ENCODE assay signal across 13 cellular contexts in the genomic region with DNA sequence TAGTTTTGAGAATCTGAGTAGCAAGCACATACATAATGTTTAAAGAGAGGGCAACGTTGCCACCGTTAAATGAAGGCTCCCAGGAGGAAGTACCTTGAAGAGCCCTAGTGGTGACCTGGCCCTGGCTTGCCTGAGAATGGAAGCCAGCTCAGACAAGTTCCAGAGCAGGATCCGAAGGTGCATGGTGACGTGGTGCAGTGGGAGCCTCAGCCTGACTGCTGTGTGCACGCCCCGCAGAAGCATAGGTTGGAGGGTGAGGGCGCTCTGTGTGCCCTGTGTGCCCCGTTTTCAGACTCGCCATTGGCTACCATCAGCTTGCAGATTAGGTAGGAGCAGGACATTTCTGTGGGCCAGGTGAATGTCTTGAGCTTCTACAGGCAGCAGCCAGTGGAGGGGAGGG.
DNase-seq lines count a peak whose midpoint lies in the region; ATAC-seq and TF ChIP-seq lines count a peak whose summit lies in the region.
"Had no signal": no experiment of that assay in that cellular context is flagged by ENCODE, and none has a peak within 500 bp of the region (broad histone marks: within the 10 kb centered on the region; RNA-seq: fewer than 3 reads in every experiment).

No MANE protein-coding gene starts in this region.

- no peak overlapping the region for H2BK5ac ChIP-seq in mesenchymal stem cell (ENCODE audit: low read depth, low read length, poor library complexity, severe bottlenecking)

- TF ChIP-seq CTCF in WTC11 (IDR thresholded peaks at IDR 0.05), result no peak
- no peak for TF ChIP-seq CTCF in epithelial cell of esophagus (IDR thresholded peaks at IDR 0.05; ENCODE audit: insufficient read depth, low read depth, low read length, missing control alignments)

- H3K27ac Mint-ChIP-seq in WTC11, result no peak overlapping the region
- H3K27ac Mint-ChIP-seq: CD4-positive, alpha-beta T cell had no signal

- no peak overlapping the region for H3K27ac ChIP-seq in mesenchymal stem cell (ENCODE audit: low read length, poor library complexity, severe bottlenecking)

- H3K27me3 ChIP-seq in mesenchymal stem cell (ENCODE audit: control insufficient read depth in 1 of 2, insufficient read depth in 1 of 2, low read length in 2 of 2), result no peaks in the 10 kb centered on the region
- H3K27me3 ChIP-seq: BE2C had no signal

- no peak overlapping the region for H3K4me2 ChIP-seq in mesenchymal stem cell (ENCODE audit: low read length, poor library complexity, severe bottlenecking)

- no peak overlapping the region for H4K91ac ChIP-seq in mesenchymal stem cell (ENCODE audit: low read length)

- no peak overlapping the region for H4K8ac ChIP-seq in mesenchymal stem cell (ENCODE audit: low read length)

- DNase-seq in WTC11 (ENCODE audit: low spot score) (no peak), epithelial cell of esophagus (ENCODE audit: low read depth) (peak; percentile 42), mesenchymal stem cell (no peak), NCI-H345 (lab: John Stamatoyannopoulos, UW) (no peak)
- DNase-seq: ACHN; BE2C; C1 segment of cervical spinal cord; Caco-2; CD4-positive, alpha-beta T cell; GDM1; HCEC 1CT had no signal

- POLR2A ChIA-PET in WTC11 (lab: Charles Lee), result no interaction called here

- H3K36me3 Mint-ChIP-seq in WTC11, result no peaks in the 10 kb centered on the region

- no peak overlapping the region for H3K9ac ChIP-seq in mesenchymal stem cell (ENCODE audit: low read length)

- peak overlapping the region; percentile 57 for H2AK5ac ChIP-seq in mesenchymal stem cell (ENCODE audit: low read length, severe bottlenecking)

- WGBS in mesenchymal stem cell, result 96% methylated on average over 9 of the region's 9 CpGs

- ATAC-seq in WTC11, result peak; percentile 65
- no peak for ATAC-seq in GM21381 (IDR thresholded peaks at IDR 0.05; ENCODE audit: unreplicated experiment)
- ATAC-seq in SK-N-SH treated with all-trans-retinoic acid at 6 μM for 48 hours, result no peak

- H3K14ac ChIP-seq in mesenchymal stem cell (ENCODE audit: low read length in 2 of 2), result no peak overlapping the region

- H3K4me1 ChIP-seq in mesenchymal stem cell (ENCODE audit: control insufficient read depth, insufficient read depth, low read depth, low read length), result peaks cover 7% of the 10 kb centered on the region
- H3K4me1 ChIP-seq: BE2C, Caco-2 had no signal

- no peak overlapping the region for H3K4ac ChIP-seq in mesenchymal stem cell (ENCODE audit: low read depth in 1 of 2, low read length in 2 of 2)

- H2BK15ac ChIP-seq in mesenchymal stem cell (ENCODE audit: low read depth, poor library complexity, severe bottlenecking), result no peak overlapping the region

- peaks cover 5% of the 10 kb centered on the region for H3K4me1 Mint-ChIP-seq in WTC11

- CTCF ChIA-PET in WTC11 (lab: Charles Lee), result interaction anchor here (1.5 kb wide), 1 partner anchor 154 kb away, joined by 4 read pairs; no protein-coding TSS in a partner anchor

- H3K9me3 Mint-ChIP-seq in WTC11, result no peaks in the 10 kb centered on the region
- H3K9me3 Mint-ChIP-seq: CD4-positive, alpha-beta T cell had no signal

- no peak overlapping the region for H3K18ac ChIP-seq in mesenchymal stem cell (ENCODE audit: low read depth in 1 of 2, low read length in 2 of 2)

- H2AFZ ChIP-seq in mesenchymal stem cell (ENCODE audit: low read depth, low read length), result no peak overlapping the region

- H3K27me3 Mint-ChIP-seq in WTC11 (ENCODE audit: low read depth), result no peaks in the 10 kb centered on the region
- H3K27me3 Mint-ChIP-seq: CD4-positive, alpha-beta T cell had no signal

- peaks cover 4 to 16% of the 10 kb centered on the region in 2 experiments for H3K36me3 ChIP-seq in mesenchymal stem cell (ENCODE audit: control insufficient read depth in 1 of 2, insufficient read depth in 2 of 2, low read depth in 1 of 2, low read length in 2 of 2)
- H3K36me3 ChIP-seq: BE2C had no signal

- H3K9me3 ChIP-seq in mesenchymal stem cell (ENCODE audit: control insufficient read depth, low read length), result no peaks in the 10 kb centered on the region
- H3K9me3 ChIP-seq: BE2C, Caco-2 had no signal

- H2BK120ac ChIP-seq in mesenchymal stem cell (ENCODE audit: low read depth, low read length), result no peak overlapping the region

- no peak overlapping the region for H2BK12ac ChIP-seq in mesenchymal stem cell (ENCODE audit: low read length in 2 of 2)

- H3K23ac ChIP-seq in mesenchymal stem cell (ENCODE audit: low read length in 2 of 2), result no peak overlapping the region

- H3K4me3 ChIP-seq in epithelial cell of esophagus (ENCODE audit: low read length) (no peak overlapping the region), mesenchymal stem cell (ENCODE audit: insufficient read depth in 1 of 2, low read depth in 1 of 2, low read length in 2 of 2) (no peak overlapping the region)

- H3K79me1 ChIP-seq in mesenchymal stem cell (replicated peaks; ENCODE audit: low read length, poor library complexity, severe bottlenecking), result peaks cover 15% of the 10 kb centered on the region

- H3K4me3 Mint-ChIP-seq in WTC11, result no peak overlapping the region
- H3K4me3 Mint-ChIP-seq: CD4-positive, alpha-beta T cell had no signal

TF ChIP-seq in WTC11, 78 proteins besides CTCF, POLR2A, EP300 and RAD21:
- no peak for TF ChIP-seq ETV6 (CRISPR knock-in tag; IDR thresholded peaks at IDR 0.05)
- TF ChIP-seq JAZF1 (CRISPR knock-in tag; IDR thresholded peaks at IDR 0.05), result no peak
- no peak for TF ChIP-seq TEAD4 (CRISPR knock-in tag; IDR thresholded peaks at IDR 0.05)

TF ChIP-seq in SK-N-SH treated with all-trans-retinoic acid at 6 μM for 48 hours, 23 proteins besides CTCF, POLR2A, EP300 and RAD21 (continues in another document):
- TF ChIP-seq ZC3H10 (CRISPR knock-in tag; IDR thresholded peaks at IDR 0.05) (no peak), OSR1 (CRISPR knock-in tag; IDR thresholded peaks at IDR 0.05) (no peak), ZNF70 (CRISPR knock-in tag; IDR thresholded peaks at IDR 0.05) (no peak), TCF4 (CRISPR knock-in tag; IDR thresholded peaks at IDR 0.05; ENCODE audit: borderline replicate concordance) (no peak), TOX (CRISPR knock-in tag; IDR thresholded peaks at IDR 0.05; ENCODE audit: borderline replicate concordance) (no peak), GLIS3 (CRISPR knock-in tag; IDR thresholded peaks at IDR 0.05) (no peak), ZFP30 (CRISPR knock-in tag; IDR thresholded peaks at IDR 0.05) (no peak), ZNF8 (CRISPR knock-in tag; IDR thresholded peaks at IDR 0.05) (no peak), ISL1 (CRISPR knock-in tag; IDR thresholded peaks at IDR 0.05) (no peak), SNAI2 (CRISPR knock-in tag; IDR thresholded peaks at IDR 0.05) (no peak)
- TF ChIP-seq, protein P1, sequence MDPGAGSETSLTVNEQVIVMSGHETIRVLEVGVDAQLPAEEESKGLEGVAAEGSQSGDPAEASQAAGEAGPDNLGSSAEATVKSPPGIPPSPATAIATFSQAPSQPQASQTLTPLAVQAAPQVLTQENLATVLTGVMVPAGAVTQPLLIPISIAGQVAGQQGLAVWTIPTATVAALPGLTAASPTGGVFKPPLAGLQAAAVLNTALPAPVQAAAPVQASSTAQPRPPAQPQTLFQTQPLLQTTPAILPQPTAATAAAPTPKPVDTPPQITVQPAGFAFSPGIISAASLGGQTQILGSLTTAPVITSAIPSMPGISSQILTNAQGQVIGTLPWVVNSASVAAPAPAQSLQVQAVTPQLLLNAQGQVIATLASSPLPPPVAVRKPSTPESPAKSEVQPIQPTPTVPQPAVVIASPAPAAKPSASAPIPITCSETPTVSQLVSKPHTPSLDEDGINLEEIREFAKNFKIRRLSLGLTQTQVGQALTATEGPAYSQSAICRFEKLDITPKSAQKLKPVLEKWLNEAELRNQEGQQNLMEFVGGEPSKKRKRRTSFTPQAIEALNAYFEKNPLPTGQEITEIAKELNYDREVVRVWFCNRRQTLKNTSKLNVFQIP (CRISPR knock-in tag; IDR thresholded peaks at IDR 0.05; ENCODE audit: borderline replicate concordance, low read depth), result no peak
- TF ChIP-seq, protein P2, sequence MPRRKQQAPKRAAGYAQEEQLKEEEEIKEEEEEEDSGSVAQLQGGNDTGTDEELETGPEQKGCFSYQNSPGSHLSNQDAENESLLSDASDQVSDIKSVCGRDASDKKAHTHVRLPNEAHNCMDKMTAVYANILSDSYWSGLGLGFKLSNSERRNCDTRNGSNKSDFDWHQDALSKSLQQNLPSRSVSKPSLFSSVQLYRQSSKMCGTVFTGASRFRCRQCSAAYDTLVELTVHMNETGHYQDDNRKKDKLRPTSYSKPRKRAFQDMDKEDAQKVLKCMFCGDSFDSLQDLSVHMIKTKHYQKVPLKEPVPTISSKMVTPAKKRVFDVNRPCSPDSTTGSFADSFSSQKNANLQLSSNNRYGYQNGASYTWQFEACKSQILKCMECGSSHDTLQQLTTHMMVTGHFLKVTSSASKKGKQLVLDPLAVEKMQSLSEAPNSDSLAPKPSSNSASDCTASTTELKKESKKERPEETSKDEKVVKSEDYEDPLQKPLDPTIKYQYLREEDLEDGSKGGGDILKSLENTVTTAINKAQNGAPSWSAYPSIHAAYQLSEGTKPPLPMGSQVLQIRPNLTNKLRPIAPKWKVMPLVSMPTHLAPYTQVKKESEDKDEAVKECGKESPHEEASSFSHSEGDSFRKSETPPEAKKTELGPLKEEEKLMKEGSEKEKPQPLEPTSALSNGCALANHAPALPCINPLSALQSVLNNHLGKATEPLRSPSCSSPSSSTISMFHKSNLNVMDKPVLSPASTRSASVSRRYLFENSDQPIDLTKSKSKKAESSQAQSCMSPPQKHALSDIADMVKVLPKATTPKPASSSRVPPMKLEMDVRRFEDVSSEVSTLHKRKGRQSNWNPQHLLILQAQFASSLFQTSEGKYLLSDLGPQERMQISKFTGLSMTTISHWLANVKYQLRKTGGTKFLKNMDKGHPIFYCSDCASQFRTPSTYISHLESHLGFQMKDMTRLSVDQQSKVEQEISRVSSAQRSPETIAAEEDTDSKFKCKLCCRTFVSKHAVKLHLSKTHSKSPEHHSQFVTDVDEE (CRISPR knock-in tag; IDR thresholded peaks at IDR 0.05), result no peak
- TF ChIP-seq, protein P3, sequence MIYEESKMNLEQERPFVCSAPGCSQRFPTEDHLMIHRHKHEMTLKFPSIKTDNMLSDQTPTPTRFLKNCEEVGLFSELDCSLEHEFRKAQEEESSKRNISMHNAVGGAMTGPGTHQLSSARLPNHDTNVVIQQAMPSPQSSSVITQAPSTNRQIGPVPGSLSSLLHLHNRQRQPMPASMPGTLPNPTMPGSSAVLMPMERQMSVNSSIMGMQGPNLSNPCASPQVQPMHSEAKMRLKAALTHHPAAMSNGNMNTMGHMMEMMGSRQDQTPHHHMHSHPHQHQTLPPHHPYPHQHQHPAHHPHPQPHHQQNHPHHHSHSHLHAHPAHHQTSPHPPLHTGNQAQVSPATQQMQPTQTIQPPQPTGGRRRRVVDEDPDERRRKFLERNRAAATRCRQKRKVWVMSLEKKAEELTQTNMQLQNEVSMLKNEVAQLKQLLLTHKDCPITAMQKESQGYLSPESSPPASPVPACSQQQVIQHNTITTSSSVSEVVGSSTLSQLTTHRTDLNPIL (CRISPR knock-in tag; IDR thresholded peaks at IDR 0.05; ENCODE audit: low read depth), result no peak
